Comparison of ENCODE assay signal across 1 cellular context in the genomic region with DNA sequence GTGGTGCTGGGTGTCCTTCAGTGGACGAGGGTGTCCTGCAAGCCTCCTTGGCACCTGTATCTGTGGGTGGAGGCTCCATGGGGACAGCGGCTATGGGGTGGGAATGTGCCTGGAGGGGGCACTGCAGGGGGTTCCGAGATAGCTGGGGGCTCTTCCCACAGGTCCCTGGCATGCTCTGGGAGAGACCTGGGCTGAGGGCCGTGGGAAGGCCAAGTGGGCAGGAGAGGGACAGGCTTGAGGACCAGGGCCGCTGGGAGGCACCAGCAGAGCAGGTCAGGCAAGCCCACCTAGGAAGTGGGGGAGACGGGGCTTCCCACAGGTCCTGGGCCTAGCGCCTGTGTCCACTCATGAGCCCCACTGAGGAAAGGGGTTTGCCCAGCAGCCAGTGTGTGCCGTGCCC.
TF ChIP-seq lines count a peak whose summit lies in the region.

No MANE protein-coding gene starts in this region.

TF ChIP-seq in H1, 55 proteins besides CTCF, POLR2A, EP300 and RAD21:
- TF ChIP-seq RNF2 (IDR thresholded peaks at IDR 0.05; ENCODE audit: borderline replicate concordance, low read depth, low read length, missing control alignments, poor library complexity, severe bottlenecking) (no peak), SAP30 (IDR thresholded peaks at IDR 0.05; ENCODE audit: insufficient read depth, insufficient replicate concordance, low read length) (no peak), SP1 (IDR thresholded peaks at IDR 0.05; ENCODE audit: low read depth, low read length) (no peak), TAF1 (IDR thresholded peaks at IDR 0.05; ENCODE audit: low read depth, low read length) (no peak), RBBP5 (IDR thresholded peaks at IDR 0.05; ENCODE audit: borderline replicate concordance, low read depth, low read length) (no peak)
